ENCODE assay signal across 15 cellular contexts in the genomic region with DNA sequence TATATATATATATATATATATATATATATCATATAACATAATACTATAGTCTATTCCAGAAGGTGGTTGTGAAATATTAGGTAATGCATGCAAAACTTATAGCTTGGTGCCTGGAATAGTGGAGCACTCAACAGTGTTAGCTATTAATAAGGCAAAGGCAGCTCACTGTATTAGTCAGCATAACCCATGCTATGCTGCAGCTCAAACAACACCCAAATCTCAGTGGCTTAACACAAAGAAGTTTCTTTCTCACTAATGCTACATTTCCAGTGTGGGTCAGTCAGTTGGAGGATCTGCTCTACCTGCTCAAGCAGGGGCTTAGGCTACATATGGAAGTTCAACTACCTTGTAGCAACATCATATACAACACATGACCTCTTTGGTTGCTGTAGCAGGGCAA. TPM values are rescaled to one million over a fixed set of nuclear protein-coding genes. Genes with fewer than 3 reads are reported as not detected.
A peak's percentile ranks its signal among the peaks of the same experiment; 100 is the strongest.
DNase-seq lines count a peak whose midpoint lies in the region; ATAC-seq, FAIRE-seq and TF ChIP-seq lines count a peak whose summit lies in the region.
"Had no signal": no experiment of that assay in that cellular context is flagged by ENCODE, and none has a peak within 500 bp of the region (broad histone marks: within the 10 kb centered on the region; RNA-seq: fewer than 3 reads in every experiment).

No MANE protein-coding gene starts in this region.

- TF ChIP-seq CTCF in coronary artery (IDR thresholded peaks at IDR 0.05) = no peak

- ATAC-seq in GM21825 (IDR thresholded peaks at IDR 0.05; ENCODE audit: unreplicated experiment) (peak; percentile 55), HG03159 (IDR thresholded peaks at IDR 0.05; ENCODE audit: unreplicated experiment) (peak; percentile 50)
- ATAC-seq: activated CD8-positive, alpha-beta T cell treated with anti-CD3 and anti-CD28 coated beads, Interleukin-2, amount 10 ng/mL, durations not matched to agents 7 days and 5 days; left lobe of liver; psoas muscle had no signal

- no peak overlapping the region for H3K4me3 ChIP-seq in coronary artery
- H3K4me3 ChIP-seq: psoas muscle, SJSA1, testis had no signal

- DNase-seq in GM12892 (ENCODE audit: insufficient read length) (no peak), GM19239 (ENCODE audit: insufficient read length, low spot score) (no peak), GDM1 (lab: John Stamatoyannopoulos, UW) (no peak), amniotic stem cell (lab: John Stamatoyannopoulos, UW) (no peak), globus pallidus (ENCODE audit: low spot score) (no peak), coronary artery (ENCODE audit: low spot score) (no peak)
- DNase-seq: activated CD8-positive, alpha-beta T cell treated with anti-CD3 and anti-CD28 coated beads, Interleukin-2, amount 10 ng/mL, durations not matched to agents 7 days and 5 days; activated gamma-delta T cell treated with Interleukin-2 at 50 U/mL for 16 hours; NCI-H2171 treated with DMSO at 0.1 percent for 48 hours; psoas muscle; testis had no signal

- FAIRE-seq in GM12892 (lab: Jason Lieb, UNC) (peak; percentile 66), GM19239 (lab: Jason Lieb, UNC) (peak; percentile 85)

- TF ChIP-seq POLR2A in GM12892 (IDR thresholded peaks at IDR 0.05; ENCODE audit: low read depth, low read length) = no peak

- no peak overlapping the region for H3K27ac ChIP-seq in coronary artery
- H3K27ac ChIP-seq: psoas muscle, SJSA1, testis had no signal

RNA-seq across cellular contexts. Expression of a gene that starts 5.2 kb away (rescaled TPM):
- polyA plus RNA-seq in GM12892 (2012; ENCODE audit: missing spikeins) = 7.8 TPM

RNA-seq across cellular contexts. Expression of a gene that starts 19.9 kb away (rescaled TPM):
- not detected for polyA plus RNA-seq in GM12892 (2012; ENCODE audit: missing spikeins)
